ENCODE assay signal across 13 cellular contexts in genomic region chr2:144607899-144608477, GRCh38.
DNase-seq lines count a peak whose midpoint lies in the region; ATAC-seq and TF ChIP-seq lines count a peak whose summit lies in the region.
"Had no signal": no experiment of that assay in that cellular context is flagged by ENCODE, and none has a peak within 500 bp of the region (broad histone marks: within the 10 kb centered on the region; RNA-seq: fewer than 3 reads in every experiment).

No MANE protein-coding gene starts in this region.

- H3K27me3 Mint-ChIP-seq in immature natural killer cell (ENCODE audit: low read depth in 3 of 3) (peaks cover 0 to 2% (median 1%) of the 10 kb centered on the region in 3 donors), Caco-2 (ENCODE audit: insufficient read depth, unreplicated experiment) (peaks cover 5% of the 10 kb centered on the region)
- H3K27me3 Mint-ChIP-seq in activated naive CD8-positive, alpha-beta T cell treated with anti-CD3 and anti-CD28 coated beads for 36 hours, result no peaks in the 10 kb centered on the region
- H3K27me3 Mint-ChIP-seq: activated naive CD4-positive, alpha-beta T cell treated with anti-CD3 and anti-CD28 coated beads, Interleukin-2, amount 50 U/mL, for 24 hours had no signal

- POLR2A ChIA-PET in Caco-2 (lab: Charles Lee), result no interaction called here

- CTCF ChIA-PET in Caco-2 (lab: Charles Lee), result no interaction called here

- H3K27ac ChIP-seq in ascending aorta (peak overlapping the region; percentile 51 to 62), spleen (peak overlapping the region in 6 of 8 donors; percentile 0 to 87 (median 75)), dorsolateral prefrontal cortex (peak overlapping the region in 13 of 59 donors; percentile 12 to 69 (median 26))

- ATAC-seq in HG02798 (IDR thresholded peaks at IDR 0.05; ENCODE audit: poor library complexity, unreplicated experiment) (peak; percentile 61), HG02870 (IDR thresholded peaks at IDR 0.05; ENCODE audit: unreplicated experiment) (no peak)
- ATAC-seq: activated CD4-positive, alpha-beta T cell treated with anti-CD3 and anti-CD28 coated beads for 36 hours; stimulated activated naive CD8-positive, alpha-beta T cell treated with anti-CD3 and anti-CD28 coated beads, Interleukin-15, Interleukin-2, amounts not matched to agents 100 U/mL and 50 U/mL, for 24 hours had no signal

- H3K27ac Mint-ChIP-seq in immature natural killer cell (peak overlapping the region in 4 of 6 donors; percentile 15 to 42 (median 33)), Caco-2 (ENCODE audit: unreplicated experiment) (no peak overlapping the region)
- no peak overlapping the region for H3K27ac Mint-ChIP-seq in activated naive CD8-positive, alpha-beta T cell treated with anti-CD3 and anti-CD28 coated beads for 36 hours
- H3K27ac Mint-ChIP-seq: activated CD4-positive, alpha-beta T cell treated with anti-CD3 and anti-CD28 coated beads for 36 hours; activated naive CD4-positive, alpha-beta T cell treated with anti-CD3 and anti-CD28 coated beads, Interleukin-2, amount 50 U/mL, for 24 hours had no signal

- TF ChIP-seq POLR2A in spleen (IDR thresholded peaks at IDR 0.05), result no peak

- no TSS peak for BruUV-seq in Caco-2 (replicated peaks; lab: Mats Ljungman, UMichigan)

- H3K36me3 Mint-ChIP-seq in immature natural killer cell (peaks cover 0 to 4% (median 3%) of the 10 kb centered on the region in 3 donors), Caco-2 (ENCODE audit: insufficient read depth, unreplicated experiment) (no peaks in the 10 kb centered on the region)
- H3K36me3 Mint-ChIP-seq in activated naive CD8-positive, alpha-beta T cell treated with anti-CD3 and anti-CD28 coated beads for 36 hours, result no peaks in the 10 kb centered on the region
- H3K36me3 Mint-ChIP-seq: activated naive CD4-positive, alpha-beta T cell treated with anti-CD3 and anti-CD28 coated beads, Interleukin-2, amount 50 U/mL, for 24 hours had no signal

- H3K4me1 ChIP-seq in ascending aorta (peaks cover 0 to 6% of the 10 kb centered on the region in 2 donors), spleen (peaks cover 0 to 44% (median 9%) of the 10 kb centered on the region in 6 donors), Caco-2 (no peaks in the 10 kb centered on the region)

- TF ChIP-seq CTCF in ascending aorta (IDR thresholded peaks at IDR 0.05) (no peak), spleen (IDR thresholded peaks at IDR 0.05 in 8 of 11, conservative IDR thresholded peaks at IDR 0.05 in 3 of 11) (peak in 2 of 11 experiments; percentile 15 to 16), dorsolateral prefrontal cortex (IDR thresholded peaks at IDR 0.05 in 54 of 56, conservative IDR thresholded peaks at IDR 0.05 in 2 of 56; ENCODE audit: low read depth in 1 of 56, partially characterized antibody in 56 of 56) (no peak), Caco-2 (IDR thresholded peaks at IDR 0.05; ENCODE audit: insufficient read depth in 1 of 2, low read depth in 1 of 2, low read length in 1 of 2, severe bottlenecking in 1 of 2, unreplicated experiment in 1 of 2) (no peak)

- peaks cover 9 to 32% of the 10 kb centered on the region in 2 donors for H3K4me1 Mint-ChIP-seq in immature natural killer cell
- H3K4me1 Mint-ChIP-seq in Caco-2 (ENCODE audit: low read depth, unreplicated experiment), result no peaks in the 10 kb centered on the region
- no peaks in the 10 kb centered on the region for H3K4me1 Mint-ChIP-seq in activated naive CD8-positive, alpha-beta T cell treated with anti-CD3 and anti-CD28 coated beads for 36 hours
- H3K4me1 Mint-ChIP-seq: activated naive CD4-positive, alpha-beta T cell treated with anti-CD3 and anti-CD28 coated beads, Interleukin-2, amount 50 U/mL, for 24 hours had no signal

- peak overlapping the region in 1 of 5 donors; percentile 47 for H3K4me3 Mint-ChIP-seq in immature natural killer cell
- no peak overlapping the region for H3K4me3 Mint-ChIP-seq in Caco-2 (ENCODE audit: unreplicated experiment)
- H3K4me3 Mint-ChIP-seq in activated naive CD8-positive, alpha-beta T cell treated with anti-CD3 and anti-CD28 coated beads for 36 hours, result no peak overlapping the region
- H3K4me3 Mint-ChIP-seq: activated CD4-positive, alpha-beta T cell treated with anti-CD3 and anti-CD28 coated beads for 36 hours; activated naive CD4-positive, alpha-beta T cell treated with anti-CD3 and anti-CD28 coated beads, Interleukin-2, amount 50 U/mL, for 24 hours had no signal

- intact Hi-C loops in ascending aorta (cut with DNase I), result loop anchor here (5.0 to 10.0 kb wide), 4 partner anchors 86 to 397 kb away; partner anchors contain the start of gene ZEB2
- intact Hi-C loops in spleen (cut with DNase I; ENCODE audit: low total_unique reads), result no loop called here
- intact Hi-C loops in dorsolateral prefrontal cortex (cut with DNase I), result no loop called here
- intact Hi-C loops in Caco-2 (cut with micrococcal nuclease; ENCODE audit: unreplicated experiment), result no loop called here

- H3K36me3 ChIP-seq in ascending aorta (no peaks in the 10 kb centered on the region), spleen (no peaks in the 10 kb centered on the region), Caco-2 (ENCODE audit: control insufficient read depth, insufficient read depth, low read length) (no peaks in the 10 kb centered on the region)

- peaks cover 0 to 1% (median 0%) of the 10 kb centered on the region in 6 donors for H3K9me3 Mint-ChIP-seq in immature natural killer cell
- H3K9me3 Mint-ChIP-seq in Caco-2 (ENCODE audit: unreplicated experiment), result no peaks in the 10 kb centered on the region
- no peaks in the 10 kb centered on the region for H3K9me3 Mint-ChIP-seq in activated naive CD8-positive, alpha-beta T cell treated with anti-CD3 and anti-CD28 coated beads for 36 hours
- H3K9me3 Mint-ChIP-seq: activated naive CD4-positive, alpha-beta T cell treated with anti-CD3 and anti-CD28 coated beads, Interleukin-2, amount 50 U/mL, for 24 hours had no signal

- H3K9me3 ChIP-seq in ascending aorta, result no peaks in the 10 kb centered on the region
- H3K9me3 ChIP-seq in spleen, result no peaks in the 10 kb centered on the region
- H3K9me3 ChIP-seq in Caco-2, result no peaks in the 10 kb centered on the region

- H3K4me3 ChIP-seq in ascending aorta (peak overlapping the region in 1 of 2 donors; percentile 25), spleen (no peak overlapping the region), dorsolateral prefrontal cortex (no peak overlapping the region), Caco-2 (ENCODE audit: low read depth, low read length) (no peak overlapping the region)

- no peaks in the 10 kb centered on the region for H3K27me3 ChIP-seq in ascending aorta
- no peaks in the 10 kb centered on the region for H3K27me3 ChIP-seq in spleen (replicated peaks in 1 of 7)
- no peaks in the 10 kb centered on the region for H3K27me3 ChIP-seq in dorsolateral prefrontal cortex
- H3K27me3 ChIP-seq in Caco-2 (replicated peaks; ENCODE audit: control insufficient read depth, insufficient read depth, low read length), result no peaks in the 10 kb centered on the region

- WGBS in spleen, 5 donors, result 26 to 54% (median 39%) methylated on average over 6 of the region's 6 CpGs

- DNase-seq in ascending aorta (ENCODE audit: low spot score in 2 of 2) (no peak), immature natural killer cell (no peak), spleen (no peak), dorsolateral prefrontal cortex (no peak), Caco-2 (no peak)
- no peak for DNase-seq in activated naive CD8-positive, alpha-beta T cell treated with anti-CD3 and anti-CD28 coated beads for 36 hours
- DNase-seq: activated CD4-positive, alpha-beta T cell treated with anti-CD3 and anti-CD28 coated beads for 36 hours; DMS153; NCI-H2029 treated with DMSO at 0.1 percent for 48 hours; stimulated activated naive CD8-positive, alpha-beta T cell treated with anti-CD3 and anti-CD28 coated beads, Interleukin-15, Interleukin-2, amounts not matched to agents 100 U/mL and 50 U/mL, for 24 hours had no signal

Comparison
In these comparisons a context has a peak if more than half of its experiments do, and no peak if none do; other contexts are left out.
1. H3K27ac Mint-ChIP-seq: peak in immature natural killer cell (4 of 6); none in Caco-2 (single experiment) and activated naive CD8-positive, alpha-beta T cell treated with anti-CD3 and anti-CD28 coated beads for 36 hours (single experiment).